8 cellular contexts compared by ENCODE assay signal in genomic region chr13:50124536-50125305, GRCh38.
DNase-seq lines count a peak whose midpoint lies in the region; ATAC-seq and TF ChIP-seq lines count a peak whose summit lies in the region.

No MANE protein-coding gene starts in this region.

- peaks cover 56% of the 10 kb centered on the region for H3K4me1 Mint-ChIP-seq in GM23338
- peaks cover 52% of the 10 kb centered on the region for H3K4me1 Mint-ChIP-seq in activated CD4-positive, alpha-beta T cell treated with anti-CD3 and anti-CD28 coated beads for 36 hours

- peaks cover 57% of the 10 kb centered on the region for H3K4me1 ChIP-seq in GM23338 (ENCODE audit: insufficient read depth)
- H3K4me1 ChIP-seq in liver (ENCODE audit: control insufficient read depth in 4 of 4, insufficient read depth in 4 of 4, low read length in 3 of 4) = peaks cover 8 to 42% (median 20%) of the 10 kb centered on the region in 4 donors

- H3K9me2 ChIP-seq in GM23338 (ENCODE audit: insufficient read depth) = no peaks in the 10 kb centered on the region

- H3K4me3 ChIP-seq in GM23338 (peak overlapping the region; percentile 89), LNCaP clone FGC (ENCODE audit: low read depth, low read length) (peak overlapping the region; percentile 89), choroid plexus epithelial cell (ENCODE audit: low read depth, low read length) (peak overlapping the region; percentile 98), liver (ENCODE audit: low read depth in 1 of 3, low read length in 3 of 3) (peak overlapping the region; percentile 74 to 81 (median 75))

- no peaks in the 10 kb centered on the region for H3K9me3 ChIP-seq in liver (ENCODE audit: control insufficient read depth in 4 of 4, low read length in 3 of 4)

- peak; percentile 61 for DNase-seq in ELR (ENCODE audit: low read depth)
- DNase-seq in GM23338 (ENCODE audit: low spot score) = peak; percentile 73
- no peak for DNase-seq in LNCaP clone FGC (ENCODE audit: low read depth)
- DNase-seq in activated CD4-positive, alpha-beta T cell treated with anti-CD3 and anti-CD28 coated beads for 36 hours = peak; percentile 95
- DNase-seq in choroid plexus epithelial cell (ENCODE audit: low read depth) = peak; percentile 66
- peak; percentile 85 to 88 (median 87) for DNase-seq in stimulated activated CD4-positive, alpha-beta T cell treated with anti-CD3 and anti-CD28 coated beads, TNF-alpha, amount 100 ng/mL, for 24 hours (ENCODE audit: low read depth in 3 of 3)
- no peak for DNase-seq in NCI-H524 treated with DMSO at 0.1 percent for 48 hours (lab: John Stamatoyannopoulos, UW)

- no peak for TF ChIP-seq RAD21 in liver (IDR thresholded peaks at IDR 0.05)

- H3K9me3 Mint-ChIP-seq in GM23338 = peaks cover 2% of the 10 kb centered on the region; the same call in 2 of the 3 replicates
- peaks cover 2% of the 10 kb centered on the region for H3K9me3 Mint-ChIP-seq in activated CD4-positive, alpha-beta T cell treated with anti-CD3 and anti-CD28 coated beads for 36 hours (ENCODE audit: low read depth)

- H3K4me2 ChIP-seq in GM23338 = peak overlapping the region; percentile 95

- peaks cover 49% of the 10 kb centered on the region for H3F3A ChIP-seq in GM23338 (replicated peaks; ENCODE audit: low read depth)

- intact Hi-C loops in activated CD4-positive, alpha-beta T cell treated with anti-CD3 and anti-CD28 coated beads for 36 hours (cut with DNase I, micrococcal nuclease) = loop anchor here (1.0 to 5.0 kb wide), 13 partner anchors 42 to 788 kb away; partner anchors contain the start of genes KPNA3 (in 2 of the 2), TRIM13 (in 2 of the 2) and SPRYD7 (in 1 of the 2)

- H3K9ac ChIP-seq in liver (ENCODE audit: low read depth in 1 of 2, low read length in 2 of 2) = peak overlapping the region; percentile 51 to 93

- H3K27ac Mint-ChIP-seq in GM23338 = no peak overlapping the region
- H3K27ac Mint-ChIP-seq in activated CD4-positive, alpha-beta T cell treated with anti-CD3 and anti-CD28 coated beads for 36 hours = peak overlapping the region; percentile 77

- peaks cover 91% of the 10 kb centered on the region for H3K27me3 ChIP-seq in GM23338 (ENCODE audit: insufficient read depth)
- peaks cover 0 to 6% (median 2%) of the 10 kb centered on the region in 4 donors for H3K27me3 ChIP-seq in liver (ENCODE audit: control insufficient read depth in 4 of 4, insufficient read depth in 4 of 4, low read length in 3 of 4)

- H3K79me2 ChIP-seq in GM23338 (replicated peaks; ENCODE audit: insufficient read depth) = no peaks in the 10 kb centered on the region

- H4K20me1 ChIP-seq in GM23338 (replicated peaks; ENCODE audit: insufficient read depth) = peaks cover 29% of the 10 kb centered on the region

- TF ChIP-seq CTCF in GM23338 (conservative IDR thresholded peaks at IDR 0.05; ENCODE audit: low read depth in 2 of 2) (no peak), LNCaP clone FGC (IDR thresholded peaks at IDR 0.05; ENCODE audit: control insufficient read depth, extremely low read depth, insufficient read depth) (no peak), choroid plexus epithelial cell (conservative IDR thresholded peaks at IDR 0.05; ENCODE audit: low read depth, low read length) (no peak), liver (IDR thresholded peaks at IDR 0.05; ENCODE audit: low read depth, low read length, missing input control) (no peak)

- H3K4me3 Mint-ChIP-seq in GM23338 = peak overlapping the region; percentile 77
- peak overlapping the region; percentile 72 for H3K4me3 Mint-ChIP-seq in activated CD4-positive, alpha-beta T cell treated with anti-CD3 and anti-CD28 coated beads for 36 hours

- H3K36me3 ChIP-seq in GM23338 (ENCODE audit: insufficient read depth) (no peaks in the 10 kb centered on the region), liver (ENCODE audit: control insufficient read depth in 4 of 4, insufficient read depth in 3 of 4, low read depth in 1 of 4, low read length in 3 of 4) (no peaks in the 10 kb centered on the region)

- under 1% methylated on average over 78 of the region's 78 CpGs for WGBS in liver

- POLR2A ChIA-PET in activated CD4-positive, alpha-beta T cell treated with anti-CD3 and anti-CD28 coated beads for 36 hours (lab: Charles Lee) = interaction anchor here (0.6 to 2.8 kb wide), 9 partner anchors 9 to 133 kb away, joined by 3 to 20 read pairs (median 4); partner anchors contain the start of gene TRIM13

- H3K27ac ChIP-seq in GM23338 (ENCODE audit: low read depth) (no peak overlapping the region), liver (ENCODE audit: low read depth in 1 of 2, low read length in 2 of 2) (peak overlapping the region; percentile 98 to 100)

- H2AFZ ChIP-seq in GM23338 = peak overlapping the region; percentile 96

- CTCF ChIA-PET in activated CD4-positive, alpha-beta T cell treated with anti-CD3 and anti-CD28 coated beads for 36 hours (lab: Charles Lee) = interaction anchor here (0.7 to 2.3 kb wide), 5 partner anchors 37 to 127 kb away, joined by 3 to 8 read pairs (median 5); partner anchors contain the start of gene TRIM13

- H3K27me3 Mint-ChIP-seq in GM23338 (ENCODE audit: insufficient read depth, low read depth, poor library complexity) = peaks cover 73% of the 10 kb centered on the region
- peaks cover 19% of the 10 kb centered on the region for H3K27me3 Mint-ChIP-seq in activated CD4-positive, alpha-beta T cell treated with anti-CD3 and anti-CD28 coated beads for 36 hours

- ATAC-seq in GM23338 = peak; percentile 20
- peak; percentile 1 for ATAC-seq in activated CD4-positive, alpha-beta T cell treated with anti-CD3 and anti-CD28 coated beads for 36 hours

- H3K36me3 Mint-ChIP-seq in GM23338 (ENCODE audit: low read depth) = no peaks in the 10 kb centered on the region; the same call in 2 of the 3 replicates
- peaks cover 4% of the 10 kb centered on the region for H3K36me3 Mint-ChIP-seq in activated CD4-positive, alpha-beta T cell treated with anti-CD3 and anti-CD28 coated beads for 36 hours (ENCODE audit: low read depth)

TF ChIP-seq in GM23338, 12 proteins besides CTCF, POLR2A, EP300 and RAD21:
- TF ChIP-seq NANOG (IDR thresholded peaks at IDR 0.05; ENCODE audit: borderline replicate concordance) = no peak
- TF ChIP-seq ETS1 (IDR thresholded peaks at IDR 0.05) = no peak
- no peak for TF ChIP-seq ZNF114 (CRISPR knock-in tag; IDR thresholded peaks at IDR 0.05)
- TF ChIP-seq EZH2 (IDR thresholded peaks at IDR 0.05; ENCODE audit: low read depth, unreplicated experiment) = peak; percentile 54

TF ChIP-seq in liver, 16 proteins besides CTCF, POLR2A, EP300 and RAD21:
- TF ChIP-seq ATF3 (IDR thresholded peaks at IDR 0.05) (no peak), REST (IDR thresholded peaks at IDR 0.05) (no peak), HNF4G (IDR thresholded peaks at IDR 0.05) (no peak), HNF4A (conservative IDR thresholded peaks at IDR 0.05) (no peak), SP1 (IDR thresholded peaks at IDR 0.05) (no peak), FOXA1 (IDR thresholded peaks at IDR 0.05) (no peak), EGR1 (IDR thresholded peaks at IDR 0.05; ENCODE audit: low read depth in 2 of 2) (no peak), RXRA (IDR thresholded peaks at IDR 0.05) (no peak), GABPA (IDR thresholded peaks at IDR 0.05 in 1 of 2, conservative IDR thresholded peaks at IDR 0.05 in 1 of 2) (no peak)

Comparison
In these comparisons a context has a peak if more than half of its experiments do, and no peak if none do; other contexts are left out.
1. DNase-seq: peak in ELR (single experiment), GM23338 (single experiment), activated CD4-positive, alpha-beta T cell treated with anti-CD3 and anti-CD28 coated beads for 36 hours (single experiment), choroid plexus epithelial cell (single experiment) and stimulated activated CD4-positive, alpha-beta T cell treated with anti-CD3 and anti-CD28 coated beads, TNF-alpha, amount 100 ng/mL, for 24 hours (3 of 3); none in LNCaP clone FGC (single experiment) and NCI-H524 treated with DMSO at 0.1 percent for 48 hours (single experiment).
2. Peak in every context shown above with its lines, with median percentiles within 50 percentile points of each other: H3K4me3 ChIP-seq.